Comparison of ENCODE assay signal across 10 cellular contexts in the genomic region with DNA sequence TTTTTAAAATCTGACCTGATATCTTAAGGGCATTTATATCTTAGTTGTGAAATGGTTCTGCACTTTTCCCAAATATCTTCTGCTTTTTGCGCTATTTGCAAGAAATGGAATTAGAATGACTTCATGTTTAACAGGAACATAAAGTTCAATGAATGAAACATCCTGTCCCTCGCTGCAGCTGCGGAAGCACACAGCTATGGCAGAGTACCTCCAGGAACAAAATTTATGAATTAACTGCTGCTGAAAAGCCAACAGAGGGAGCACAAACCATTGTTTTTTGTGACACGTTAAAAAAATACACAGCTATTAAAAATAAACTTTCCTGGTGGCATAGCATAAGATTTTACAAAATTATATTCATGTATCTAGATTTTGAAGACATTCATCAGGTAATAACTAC.
A peak's percentile ranks its signal among the peaks of the same experiment; 100 is the strongest.
DNase-seq lines count a peak whose midpoint lies in the region; TF ChIP-seq lines count a peak whose summit lies in the region.
"Had no signal": no experiment of that assay in that cellular context is flagged by ENCODE, and none has a peak within 500 bp of the region (broad histone marks: within the 10 kb centered on the region; RNA-seq: fewer than 3 reads in every experiment).

No MANE protein-coding gene starts in this region.

- H3K4me1 ChIP-seq in esophagus squamous epithelium = peaks cover 0 to 4% (median 0%) of the 10 kb centered on the region in 3 donors

- no peak overlapping the region for H3K27ac ChIP-seq in esophagus squamous epithelium

- H3K36me3 ChIP-seq in esophagus squamous epithelium = no peaks in the 10 kb centered on the region

- TF ChIP-seq POLR2A in NB4 (IDR thresholded peaks at IDR 0.05; ENCODE audit: extremely low read depth, insufficient read length) (no peak), esophagus squamous epithelium (IDR thresholded peaks at IDR 0.05) (no peak)

- intact Hi-C loops in esophagus squamous epithelium (cut with DNase I) = no loop called here

- WGBS in esophagus squamous epithelium, 2 donors = 19 to 27% methylated on average over 4 of the region's 4 CpGs

- TF ChIP-seq CTCF in NB4 (IDR thresholded peaks at IDR 0.05; ENCODE audit: low read depth, low read length) = no peak
- TF ChIP-seq CTCF in esophagus squamous epithelium (IDR thresholded peaks at IDR 0.05) = peak in 4 of 6 experiments; percentile 20 to 42 (median 34)

- DNase-seq in Ammon's horn (ENCODE audit: low spot score) (peak; percentile 42), NB4 (ENCODE audit: low read depth) (peak; percentile 3), esophagus squamous epithelium (lab: John Stamatoyannopoulos, UW) (no peak), mucosa of gallbladder (ENCODE audit: low spot score) (peak; percentile 10), HPDE6-E6E7 (ENCODE audit: extremely low spot score) (no peak), DMS 273 treated with DMSO at 0.1 percent for 48 hours (lab: John Stamatoyannopoulos, UW) (no peak), G401 (ENCODE audit: low spot score) (no peak), HuH-7 (ENCODE audit: low spot score) (no peak)
- DNase-seq: activated T-cell treated with anti-CD3 and anti-CD28 coated beads, Interleukin-2, amount 50 U/mL, for 4 hours; stimulated activated CD4-positive, alpha-beta T cell treated with anti-CD3 and anti-CD28 coated beads, Interleukin-4, amount 100 ng/mL, for 4 hours had no signal

- no peaks in the 10 kb centered on the region for H3K27me3 ChIP-seq in esophagus squamous epithelium

- in situ Hi-C loops in G401 (cut with HindIII; ENCODE audit: low sequenced_read_pairs) = no loop called here

- peaks cover 0 to 15% (median 10%) of the 10 kb centered on the region in 3 donors for H3K9me3 ChIP-seq in esophagus squamous epithelium

- H3K4me3 ChIP-seq in NB4 (ENCODE audit: low read depth, low read length) = no peak overlapping the region
- no peak overlapping the region for H3K4me3 ChIP-seq in esophagus squamous epithelium

Comparison
In these comparisons a context has a peak if more than half of its experiments do, and no peak if none do; other contexts are left out.
1. DNase-seq: peak in Ammon's horn (single experiment), NB4 (single experiment) and mucosa of gallbladder (single experiment); none in esophagus squamous epithelium (single experiment), HPDE6-E6E7 (single experiment), DMS 273 treated with DMSO at 0.1 percent for 48 hours (single experiment), G401 (single experiment) and HuH-7 (single experiment).